Comparison of ENCODE assay signal across 16 cellular contexts in genomic region chr9:120940573-120940972, GRCh38. TPM values are rescaled to one million over a fixed set of nuclear protein-coding genes. Genes with fewer than 3 reads are reported as not detected.
DNase-seq lines count a peak whose midpoint lies in the region; ATAC-seq and TF ChIP-seq lines count a peak whose summit lies in the region.
"Had no signal": no experiment of that assay in that cellular context is flagged by ENCODE, and none has a peak within 500 bp of the region (broad histone marks: within the 10 kb centered on the region; RNA-seq: fewer than 3 reads in every experiment).

No MANE protein-coding gene starts in this region.

- H3K36me3 ChIP-seq in breast epithelium (no peaks in the 10 kb centered on the region), esophagus (ENCODE audit: control insufficient read depth in 2 of 2, insufficient read depth in 2 of 2, low read length in 1 of 2) (no peaks in the 10 kb centered on the region)
- no peaks in the 10 kb centered on the region for H3K36me3 ChIP-seq in naive thymus-derived CD4-positive, alpha-beta T cell (ENCODE audit: control insufficient read depth in 2 of 3, insufficient read depth in 3 of 3, low read length in 3 of 3)
- H3K36me3 ChIP-seq: BLaER1, HAP-1 had no signal

- peak overlapping the region; percentile 43 for H3K27ac Mint-ChIP-seq in MCF 10A (ENCODE audit: low read depth, unreplicated experiment)
- H3K27ac Mint-ChIP-seq in nephron progenitor cell: peak overlapping the region; percentile 38
- peak overlapping the region in 3 of 9 donors; percentile 5 to 23 (median 11) for H3K27ac Mint-ChIP-seq in naive thymus-derived CD4-positive, alpha-beta T cell

- H3K4me3 ChIP-seq in breast epithelium: no peak overlapping the region
- H3K4me3 ChIP-seq in esophagus (ENCODE audit: low read depth in 1 of 2, low read length in 2 of 2): no peak overlapping the region
- H3K4me3 ChIP-seq in naive thymus-derived CD4-positive, alpha-beta T cell (ENCODE audit: low read length): no peak overlapping the region
- H3K4me3 ChIP-seq: BLaER1, HAP-1 had no signal

- DNase-seq in MCF 10A (ENCODE audit: unreplicated experiment): no peak
- no peak for DNase-seq in breast epithelium (ENCODE audit: low spot score in 2 of 2)
- DNase-seq in nephron progenitor cell: no peak
- no peak for DNase-seq in sciatic nerve (ENCODE audit: low spot score)
- no peak for DNase-seq in naive thymus-derived CD4-positive, alpha-beta T cell
- DNase-seq in activated gamma-delta T cell treated with Interleukin-2 at 50 U/mL for 16 hours: no peak
- DNase-seq: DMS79 treated with DMSO at 0.1 percent for 48 hours, NCI-H1436, NCI-H2029, NCI-H2171, NCI-H446 treated with DMSO at 0.1 percent for 48 hours had no signal

- no peak for TF ChIP-seq POLR2A in breast epithelium (IDR thresholded peaks at IDR 0.05)

- peak overlapping the region; percentile 2 for H3K4me3 Mint-ChIP-seq in MCF 10A (ENCODE audit: unreplicated experiment)
- H3K4me3 Mint-ChIP-seq in nephron progenitor cell: no peak overlapping the region
- H3K4me3 Mint-ChIP-seq in naive thymus-derived CD4-positive, alpha-beta T cell: no peak overlapping the region

- WGBS in esophagus, 2 donors: 78 to 81% methylated on average over 10 of the region's 10 CpGs

- H3K27me3 ChIP-seq in breast epithelium (no peaks in the 10 kb centered on the region), esophagus (ENCODE audit: control insufficient read depth in 1 of 2, insufficient read depth in 2 of 2, low read length in 2 of 2) (no peaks in the 10 kb centered on the region)
- no peaks in the 10 kb centered on the region for H3K27me3 ChIP-seq in naive thymus-derived CD4-positive, alpha-beta T cell (ENCODE audit: control insufficient read depth in 2 of 2, insufficient read depth in 2 of 2, low read length in 2 of 2)
- H3K27me3 ChIP-seq: BLaER1 had no signal

- POLR2A ChIA-PET in MCF 10A (lab: Yijun Ruan, JAX): interaction anchor here (0.7 to 2.4 kb wide), 11 partner anchors 8 to 338 kb away, joined by 3 to 12 read pairs (median 3); partner anchors contain the start of genes FBXW2 and PSMD5
- POLR2A ChIA-PET in naive thymus-derived CD4-positive, alpha-beta T cell (lab: Charles Lee): interaction anchor here (0.9 to 44.3 kb wide), 4 partner anchors 9 to 80 kb away, joined by 3 to 2417 read pairs (median 4); no protein-coding TSS in a partner anchor

- H3K9me3 Mint-ChIP-seq in MCF 10A (ENCODE audit: unreplicated experiment): no peaks in the 10 kb centered on the region
- no peaks in the 10 kb centered on the region for H3K9me3 Mint-ChIP-seq in nephron progenitor cell
- H3K9me3 Mint-ChIP-seq in naive thymus-derived CD4-positive, alpha-beta T cell: no peaks in the 10 kb centered on the region

- H3K9me3 ChIP-seq in breast epithelium (no peaks in the 10 kb centered on the region), esophagus (ENCODE audit: control insufficient read depth in 2 of 2, insufficient read depth in 1 of 2, low read depth in 1 of 2, low read length in 1 of 2) (no peaks in the 10 kb centered on the region)
- H3K9me3 ChIP-seq in naive thymus-derived CD4-positive, alpha-beta T cell (ENCODE audit: control insufficient read depth in 2 of 3, low read length in 3 of 3): no peaks in the 10 kb centered on the region
- H3K9me3 ChIP-seq: BLaER1, HAP-1 had no signal

- H3K4me1 ChIP-seq in breast epithelium (peaks cover 3 to 4% of the 10 kb centered on the region in 2 donors), esophagus (ENCODE audit: control insufficient read depth in 2 of 2, insufficient read depth in 2 of 2, low read length in 1 of 2) (peaks cover under 1 to 10% of the 10 kb centered on the region in 2 donors)
- peaks cover 17 to 19% of the 10 kb centered on the region in 2 donors for H3K4me1 ChIP-seq in naive thymus-derived CD4-positive, alpha-beta T cell (ENCODE audit: control insufficient read depth in 2 of 2, insufficient read depth in 2 of 2, low read length in 2 of 2)

- no TSS peak for BruUV-seq in MCF 10A (replicated peaks; lab: Mats Ljungman, UMichigan)

- H3K27ac ChIP-seq in breast epithelium (no peak overlapping the region), esophagus (ENCODE audit: low read depth in 2 of 2, low read length in 1 of 2) (peak overlapping the region; percentile 16 to 38)
- H3K27ac ChIP-seq in naive thymus-derived CD4-positive, alpha-beta T cell (ENCODE audit: low read depth, low read length): no peak overlapping the region
- H3K27ac ChIP-seq: BLaER1, HL-60 had no signal

- no peaks in the 10 kb centered on the region for H3K36me3 Mint-ChIP-seq in MCF 10A (ENCODE audit: insufficient read depth, unreplicated experiment)
- H3K36me3 Mint-ChIP-seq in nephron progenitor cell (ENCODE audit: low read depth): no peaks in the 10 kb centered on the region
- no peaks in the 10 kb centered on the region for H3K36me3 Mint-ChIP-seq in naive thymus-derived CD4-positive, alpha-beta T cell

- intact Hi-C loops in MCF 10A (cut with micrococcal nuclease) (no loop called here), breast epithelium (cut with DNase I; ENCODE audit: low total_unique reads) (no loop called here), sciatic nerve (cut with DNase I) (no loop called here)
- intact Hi-C loops in naive thymus-derived CD4-positive, alpha-beta T cell (cut with micrococcal nuclease): no loop called here

- ATAC-seq in sciatic nerve (no peak), GM18861 (IDR thresholded peaks at IDR 0.05; ENCODE audit: unreplicated experiment) (no peak)
- no peak for ATAC-seq in naive thymus-derived CD4-positive, alpha-beta T cell

- CTCF ChIA-PET in MCF 10A (lab: Yijun Ruan, JAX): interaction anchor here (0.6 to 2.8 kb wide), 5 partner anchors 21 to 379 kb away, joined by 3 to 12 read pairs (median 5); no protein-coding TSS in a partner anchor
- CTCF ChIA-PET in naive thymus-derived CD4-positive, alpha-beta T cell (lab: Charles Lee): interaction anchor here (1.0 kb wide), 1 partner anchor 72 kb away, joined by 3 read pairs; no protein-coding TSS in a partner anchor

- H3K4me1 Mint-ChIP-seq in MCF 10A (ENCODE audit: insufficient read depth, unreplicated experiment) (peaks cover 43% of the 10 kb centered on the region), nephron progenitor cell (peaks cover 82% of the 10 kb centered on the region)
- H3K4me1 Mint-ChIP-seq in naive thymus-derived CD4-positive, alpha-beta T cell: peaks cover 15 to 31% (median 24%) of the 10 kb centered on the region in 7 donors

- no peak for TF ChIP-seq CTCF in MCF 10A (IDR thresholded peaks at IDR 0.05; ENCODE audit: unreplicated experiment)
- no peak for TF ChIP-seq CTCF in breast epithelium (IDR thresholded peaks at IDR 0.05)
- no peak for TF ChIP-seq CTCF in nephron progenitor cell (IDR thresholded peaks at IDR 0.05)

- H3K27me3 Mint-ChIP-seq in MCF 10A (ENCODE audit: insufficient read depth, unreplicated experiment) (no peaks in the 10 kb centered on the region), nephron progenitor cell (ENCODE audit: low read depth, poor library complexity) (peaks cover 20% of the 10 kb centered on the region)
- H3K27me3 Mint-ChIP-seq in naive thymus-derived CD4-positive, alpha-beta T cell: peaks cover 0 to 5% (median 0%) of the 10 kb centered on the region in 5 donors

RNA-seq across cellular contexts. Expression of gene TRAF1, which starts 14.0 kb away (rescaled TPM):
- total RNA-seq in MCF 10A (2022) (0.84 and 1.2 TPM in 2 replicates), breast epithelium (1 to 10 TPM; 4.9 to 8.6 (median 7.3) TPM), sciatic nerve (8.0 TPM)
- 1 to 10 TPM; 2.7 to 6.1 TPM for polyA plus RNA-seq in esophagus
- total RNA-seq in naive thymus-derived CD4-positive, alpha-beta T cell: 100 to 1,000 TPM in 2 of 5 experiments, 10 to 100 TPM in 3; 58.7 to 131 (median 98.2) TPM
- 1 to 10 TPM; 3.7 to 6.6 TPM for polyA plus RNA-seq in naive thymus-derived CD4-positive, alpha-beta T cell

Comparison
In these comparisons a context has a peak if more than half of its experiments do, and no peak if none do; other contexts are left out.
1. H3K27ac ChIP-seq: peak in esophagus (2 of 2); none in breast epithelium (0 of 2) and naive thymus-derived CD4-positive, alpha-beta T cell (single experiment).